Comparison of ENCODE assay signal across 1 cellular context in the genomic region with DNA sequence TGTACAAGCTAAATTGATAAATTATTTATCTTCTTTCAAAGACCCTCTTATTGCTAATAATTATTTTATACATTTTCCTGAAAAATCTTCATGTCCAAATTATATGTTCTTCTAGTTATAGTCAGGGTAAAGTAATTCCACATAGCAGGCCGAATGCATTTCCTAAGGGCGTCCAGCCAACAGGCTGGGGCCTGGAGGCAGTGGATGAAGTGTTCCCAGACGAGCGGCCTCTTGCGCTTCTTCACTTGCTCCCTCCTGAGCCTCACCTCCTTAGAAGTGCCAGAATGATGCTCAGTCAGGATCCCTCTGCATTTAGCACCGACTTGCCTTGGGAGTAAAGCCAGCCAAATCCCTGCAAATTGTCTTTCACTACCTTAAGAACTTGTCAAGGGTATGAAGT.
TF ChIP-seq lines count a peak whose summit lies in the region.

No MANE protein-coding gene starts in this region.

TF ChIP-seq in SK-N-SH, 30 proteins besides CTCF, POLR2A, EP300 and RAD21 (continued from another document):
- TF ChIP-seq, protein P1, sequence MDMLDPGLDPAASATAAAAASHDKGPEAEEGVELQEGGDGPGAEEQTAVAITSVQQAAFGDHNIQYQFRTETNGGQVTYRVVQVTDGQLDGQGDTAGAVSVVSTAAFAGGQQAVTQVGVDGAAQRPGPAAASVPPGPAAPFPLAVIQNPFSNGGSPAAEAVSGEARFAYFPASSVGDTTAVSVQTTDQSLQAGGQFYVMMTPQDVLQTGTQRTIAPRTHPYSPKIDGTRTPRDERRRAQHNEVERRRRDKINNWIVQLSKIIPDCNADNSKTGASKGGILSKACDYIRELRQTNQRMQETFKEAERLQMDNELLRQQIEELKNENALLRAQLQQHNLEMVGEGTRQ (IDR thresholded peaks at IDR 0.05; ENCODE audit: borderline replicate concordance, low read depth, low read length) = no peak
- no peak for TF ChIP-seq TCF12 (IDR thresholded peaks at IDR 0.05)
- TF ChIP-seq YY1 (IDR thresholded peaks at IDR 0.05; ENCODE audit: low read depth) = no peak
- TF ChIP-seq ELF1 (IDR thresholded peaks at IDR 0.05) = no peak
- TF ChIP-seq, protein P2, sequence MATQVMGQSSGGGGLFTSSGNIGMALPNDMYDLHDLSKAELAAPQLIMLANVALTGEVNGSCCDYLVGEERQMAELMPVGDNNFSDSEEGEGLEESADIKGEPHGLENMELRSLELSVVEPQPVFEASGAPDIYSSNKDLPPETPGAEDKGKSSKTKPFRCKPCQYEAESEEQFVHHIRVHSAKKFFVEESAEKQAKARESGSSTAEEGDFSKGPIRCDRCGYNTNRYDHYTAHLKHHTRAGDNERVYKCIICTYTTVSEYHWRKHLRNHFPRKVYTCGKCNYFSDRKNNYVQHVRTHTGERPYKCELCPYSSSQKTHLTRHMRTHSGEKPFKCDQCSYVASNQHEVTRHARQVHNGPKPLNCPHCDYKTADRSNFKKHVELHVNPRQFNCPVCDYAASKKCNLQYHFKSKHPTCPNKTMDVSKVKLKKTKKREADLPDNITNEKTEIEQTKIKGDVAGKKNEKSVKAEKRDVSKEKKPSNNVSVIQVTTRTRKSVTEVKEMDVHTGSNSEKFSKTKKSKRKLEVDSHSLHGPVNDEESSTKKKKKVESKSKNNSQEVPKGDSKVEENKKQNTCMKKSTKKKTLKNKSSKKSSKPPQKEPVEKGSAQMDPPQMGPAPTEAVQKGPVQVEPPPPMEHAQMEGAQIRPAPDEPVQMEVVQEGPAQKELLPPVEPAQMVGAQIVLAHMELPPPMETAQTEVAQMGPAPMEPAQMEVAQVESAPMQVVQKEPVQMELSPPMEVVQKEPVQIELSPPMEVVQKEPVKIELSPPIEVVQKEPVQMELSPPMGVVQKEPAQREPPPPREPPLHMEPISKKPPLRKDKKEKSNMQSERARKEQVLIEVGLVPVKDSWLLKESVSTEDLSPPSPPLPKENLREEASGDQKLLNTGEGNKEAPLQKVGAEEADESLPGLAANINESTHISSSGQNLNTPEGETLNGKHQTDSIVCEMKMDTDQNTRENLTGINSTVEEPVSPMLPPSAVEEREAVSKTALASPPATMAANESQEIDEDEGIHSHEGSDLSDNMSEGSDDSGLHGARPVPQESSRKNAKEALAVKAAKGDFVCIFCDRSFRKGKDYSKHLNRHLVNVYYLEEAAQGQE (IDR thresholded peaks at IDR 0.05; ENCODE audit: low read depth, low read length) = no peak
- TF ChIP-seq POLR2AphosphoS5 (IDR thresholded peaks at IDR 0.05; ENCODE audit: low read depth, low read length) = no peak
- TF ChIP-seq, protein P3, sequence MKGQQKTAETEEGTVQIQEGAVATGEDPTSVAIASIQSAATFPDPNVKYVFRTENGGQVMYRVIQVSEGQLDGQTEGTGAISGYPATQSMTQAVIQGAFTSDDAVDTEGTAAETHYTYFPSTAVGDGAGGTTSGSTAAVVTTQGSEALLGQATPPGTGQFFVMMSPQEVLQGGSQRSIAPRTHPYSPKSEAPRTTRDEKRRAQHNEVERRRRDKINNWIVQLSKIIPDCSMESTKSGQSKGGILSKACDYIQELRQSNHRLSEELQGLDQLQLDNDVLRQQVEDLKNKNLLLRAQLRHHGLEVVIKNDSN (IDR thresholded peaks at IDR 0.05; ENCODE audit: borderline replicate concordance, low read depth) = no peak
- no peak for TF ChIP-seq RFX5 (IDR thresholded peaks at IDR 0.05; ENCODE audit: low read length)
- no peak for TF ChIP-seq TEAD4 (IDR thresholded peaks at IDR 0.05; ENCODE audit: borderline replicate concordance, insufficient read depth)
